Comparison of ENCODE assay signal across 8 cellular contexts in genomic region chr10:100970076-100970913, GRCh38. TPM values are rescaled to one million over a fixed set of nuclear protein-coding genes. Genes with fewer than 3 reads are reported as not detected.
DNase-seq lines count a peak whose midpoint lies in the region; ATAC-seq and TF ChIP-seq lines count a peak whose summit lies in the region.

No MANE protein-coding gene starts in this region.

- H3K4me3 Mint-ChIP-seq in IgD-negative memory B cell: peak overlapping the region; percentile 46 to 86 (median 78)

- no peaks in the 10 kb centered on the region for H3K36me3 Mint-ChIP-seq in IgD-negative memory B cell

- peak; percentile 22 for DNase-seq in amniotic epithelial cell (ENCODE audit: low read depth)
- peak; percentile 18 to 25 for DNase-seq in stimulated activated CD8-positive, alpha-beta memory T cell treated with anti-CD3 and anti-CD28 coated beads, Interleukin-4, amount 100 ng/mL, for 4 hours (ENCODE audit: low read depth in 2 of 2, low spot score in 1 of 2)

- peak overlapping the region; percentile 78 for H3K4me3 ChIP-seq in iPS-20b (ENCODE audit: low read length)

- H3K27ac Mint-ChIP-seq in IgD-negative memory B cell: no peak overlapping the region

- no peaks in the 10 kb centered on the region for H3K9me3 Mint-ChIP-seq in IgD-negative memory B cell

- H3K27ac ChIP-seq in 22Rv1 (peak overlapping the region; percentile 77), iPS-20b (ENCODE audit: low read length) (no peak overlapping the region)

- no peak for TF ChIP-seq CTCF in 22Rv1 (IDR thresholded peaks at IDR 0.05)

- no peaks in the 10 kb centered on the region for H3K9me3 ChIP-seq in iPS-20b (ENCODE audit: insufficient read depth, low read depth, low read length)

- peaks cover 13% of the 10 kb centered on the region for H3K27me3 ChIP-seq in iPS-20b (ENCODE audit: insufficient read depth, low read length)

- ATAC-seq in GM21723 (IDR thresholded peaks at IDR 0.05; ENCODE audit: unreplicated experiment) (no peak), GM21528 (IDR thresholded peaks at IDR 0.05; ENCODE audit: low FRiP score, unreplicated experiment) (no peak), GM18502 (IDR thresholded peaks at IDR 0.05; ENCODE audit: poor library complexity, unreplicated experiment) (no peak)

- H3K27me3 Mint-ChIP-seq in IgD-negative memory B cell: no peaks in the 10 kb centered on the region

- H3K9ac ChIP-seq in iPS-20b (ENCODE audit: low read depth, low read length): peak overlapping the region; percentile 13; the same call in 1 of the 2 replicates

- H3K4me1 Mint-ChIP-seq in IgD-negative memory B cell: peaks cover 6 to 9% (median 6%) of the 10 kb centered on the region in 3 donors

- H3K36me3 ChIP-seq in iPS-20b (ENCODE audit: insufficient read depth, low read depth, low read length): peaks cover 5% of the 10 kb centered on the region

- no peaks in the 10 kb centered on the region for H3K4me1 ChIP-seq in iPS-20b (ENCODE audit: insufficient read depth, low read length)

RNA-seq across cellular contexts. Expression of gene SEMA4G, which starts 1.0 kb away (rescaled TPM):
- polyA plus RNA-seq in IgD-negative memory B cell: not detected

RNA-seq across cellular contexts. Expression of gene MRPL43, which starts 17.0 kb away (rescaled TPM):
- polyA plus RNA-seq in IgD-negative memory B cell: 120 TPM

RNA-seq across cellular contexts. Expression of gene TWNK, which starts 17.0 kb away (rescaled TPM):
- 13.6 TPM for polyA plus RNA-seq in IgD-negative memory B cell

RNA-seq across cellular contexts. Expression of gene LZTS2, which starts 29.3 kb away (rescaled TPM):
- polyA plus RNA-seq in IgD-negative memory B cell: 17.5 TPM

RNA-seq across cellular contexts. Expression of gene SLF2, which starts 57.5 kb away (rescaled TPM):
- 12.7 TPM for polyA plus RNA-seq in IgD-negative memory B cell
